ENCODE assay signal across 9 cellular contexts in the genomic region with DNA sequence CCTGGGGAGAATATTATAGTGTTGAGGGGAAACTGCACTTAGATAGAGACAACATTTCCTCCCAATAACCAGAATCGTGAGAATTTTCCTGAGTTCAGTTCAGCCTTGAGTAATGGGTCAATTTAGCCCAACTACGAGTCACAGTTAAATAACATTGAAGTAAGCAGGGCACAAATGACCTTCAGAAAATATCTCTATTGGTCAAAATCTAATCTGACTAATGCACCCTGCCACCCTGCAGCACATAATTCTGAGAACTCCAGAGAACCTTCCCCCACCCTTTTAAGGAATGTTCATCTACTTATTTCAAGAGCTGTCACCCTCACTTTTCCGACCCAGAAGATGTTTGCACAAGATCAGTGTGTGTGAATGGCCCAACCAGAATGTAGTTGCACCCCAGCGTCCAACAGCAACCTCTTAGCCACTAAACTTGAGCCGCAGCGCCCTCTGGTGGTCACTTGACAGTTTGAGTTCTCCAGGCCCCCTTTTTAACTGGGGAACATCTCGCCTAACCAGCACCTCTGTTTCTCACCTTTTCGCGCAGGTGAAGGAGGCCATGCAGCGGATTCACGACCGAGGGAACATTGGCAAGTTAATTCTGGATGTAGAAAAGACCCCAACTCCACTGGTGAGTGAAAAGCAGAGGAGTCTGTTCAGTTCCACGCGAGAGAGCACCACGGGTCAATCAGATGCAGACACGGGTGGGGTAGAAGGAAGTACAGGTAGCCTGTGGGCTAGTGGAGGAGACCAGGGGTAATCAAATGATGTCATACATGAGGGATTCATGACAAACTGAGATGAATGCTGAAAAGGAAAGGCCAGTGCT. TPM values are rescaled to one million over a fixed set of nuclear protein-coding genes. Genes with fewer than 3 reads are reported as not detected.
DNase-seq lines count a peak whose midpoint lies in the region; ATAC-seq and TF ChIP-seq lines count a peak whose summit lies in the region.
"Had no signal": no experiment of that assay in that cellular context is flagged by ENCODE, and none has a peak within 500 bp of the region (broad histone marks: within the 10 kb centered on the region; RNA-seq: fewer than 3 reads in every experiment).

No MANE protein-coding gene starts in this region.

- H3K27me3 Mint-ChIP-seq in HFFc6 (ENCODE audit: insufficient read depth), result no peaks in the 10 kb centered on the region

- H3K4me3 Mint-ChIP-seq in HFFc6, result no peak overlapping the region

- H3K36me3 Mint-ChIP-seq in HFFc6 (ENCODE audit: low read depth), result 0 out of 2 replicates have a peak, but pooled peaks cover 4% of the 10 kb centered on the region

- H3K4me3 ChIP-seq in WI38 (ENCODE audit: low read depth, low read length) (no peak overlapping the region), cardiac fibroblast (replicated peaks in 1 of 2; ENCODE audit: low read depth in 2 of 2, low read length in 2 of 2) (no peak overlapping the region), kidney epithelial cell (ENCODE audit: low read depth, low read length) (no peak overlapping the region)

- peaks cover 13% of the 10 kb centered on the region; the same call in 1 of the 2 replicates for H3K9me3 Mint-ChIP-seq in HFFc6

- no peaks in the 10 kb centered on the region for H3K27me3 ChIP-seq in kidney epithelial cell (ENCODE audit: control insufficient read depth, insufficient read depth, low read length)

- DNase-seq in GM04504 (ENCODE audit: low read depth), result peak; percentile 52
- DNase-seq in HFFc6, result peak; percentile 45
- DNase-seq in NCI-H1694 treated with DMSO at 0.1 percent for 48 hours (lab: John Stamatoyannopoulos, UW), result peak; percentile 21
- DNase-seq in cardiac fibroblast (ENCODE audit: low read depth in 2 of 2), result peak; percentile 75 to 76
- peak; percentile 2 for DNase-seq in kidney epithelial cell (ENCODE audit: low read depth)
- DNase-seq in stimulated activated CD4-positive, alpha-beta T cell treated with anti-CD3 and anti-CD28 coated beads, Interleukin-1b, Interleukin-23, amount 100 ng/mL, for 48 hours, result peak; percentile 70

- TF ChIP-seq CTCF in HFFc6 (IDR thresholded peaks at IDR 0.05) (peak; percentile 82), WI38 (IDR thresholded peaks at IDR 0.05; ENCODE audit: low read depth, low read length) (peak; percentile 71), cardiac fibroblast (IDR thresholded peaks at IDR 0.05; ENCODE audit: low read depth, low read length) (peak; percentile 66), kidney epithelial cell (IDR thresholded peaks at IDR 0.05; ENCODE audit: insufficient read depth, low read length, poor library complexity, severe bottlenecking) (peak; percentile 72)

- H3K36me3 ChIP-seq in kidney epithelial cell (ENCODE audit: control insufficient read depth, insufficient read depth, low read length), result no peaks in the 10 kb centered on the region

- no peak for ATAC-seq in GM21367 (IDR thresholded peaks at IDR 0.05; ENCODE audit: unreplicated experiment)

- no peak overlapping the region for H3K27ac Mint-ChIP-seq in HFFc6

- no peaks in the 10 kb centered on the region for H3K4me1 Mint-ChIP-seq in HFFc6 (ENCODE audit: low read depth)

RNA-seq across cellular contexts. Expression of a gene that starts 50.8 kb away (rescaled TPM):
- not detected for total RNA-seq in HFFc6 (2021; fragmentation: NEBNext Ultra II Directional; extraction: Animal tissue kit (Norgen Biotek cat#: 25700))
- not detected in 2 replicates for total RNA-seq in kidney epithelial cell
- total RNA-seq: mononuclear cell had no signal

Comparison
In these comparisons a context has a peak if more than half of its experiments do, and no peak if none do; other contexts are left out.
1. DNase-seq: peak in every context shown above with its lines; median percentile 76 in cardiac fibroblast; 70 in stimulated activated CD4-positive, alpha-beta T cell treated with anti-CD3 and anti-CD28 coated beads, Interleukin-1b, Interleukin-23, amount 100 ng/mL, for 48 hours; 52 in GM04504; 45 in HFFc6; 21 in NCI-H1694 treated with DMSO at 0.1 percent for 48 hours; 2 in kidney epithelial cell.